12 cellular contexts compared by ENCODE assay signal in genomic region chr2:181203412-181203811, GRCh38.
DNase-seq lines count a peak whose midpoint lies in the region; ATAC-seq and TF ChIP-seq lines count a peak whose summit lies in the region.
"Had no signal": no experiment of that assay in that cellular context is flagged by ENCODE, and none has a peak within 500 bp of the region (broad histone marks: within the 10 kb centered on the region; RNA-seq: fewer than 3 reads in every experiment).

No MANE protein-coding gene starts in this region.

- H3K4me1 ChIP-seq in breast epithelium (no peaks in the 10 kb centered on the region), thyroid gland (no peaks in the 10 kb centered on the region)
- H3K4me1 ChIP-seq in naive thymus-derived CD4-positive, alpha-beta T cell (ENCODE audit: control insufficient read depth in 2 of 2, insufficient read depth in 2 of 2, low read length in 2 of 2), result peaks cover 7 to 10% of the 10 kb centered on the region in 2 donors

- H3K27me3 Mint-ChIP-seq in MCF 10A (ENCODE audit: insufficient read depth, unreplicated experiment), result no peaks in the 10 kb centered on the region
- no peaks in the 10 kb centered on the region for H3K27me3 Mint-ChIP-seq in T-cell
- H3K27me3 Mint-ChIP-seq in naive thymus-derived CD4-positive, alpha-beta T cell, result no peaks in the 10 kb centered on the region
- H3K27me3 Mint-ChIP-seq: activated naive CD8-positive, alpha-beta T cell treated with anti-CD3 and anti-CD28 coated beads, Interleukin-2, amount 50 U/mL, for 24 hours; progenitor cell of endocrine pancreas had no signal

- POLR2A ChIA-PET in MCF 10A (lab: Yijun Ruan, JAX) (no interaction called here), T-cell (lab: Charles Lee) (interaction anchor here in 1 of 2 donors (0.5 to 0.7 kb wide), 2 partner anchors 41 to 81 kb away, joined by 3 to 5 read pairs; no protein-coding TSS in a partner anchor)
- POLR2A ChIA-PET in naive thymus-derived CD4-positive, alpha-beta T cell (lab: Charles Lee), result interaction anchor here (1.4 kb wide), 1 partner anchor 13 kb away, joined by 3 read pairs; no protein-coding TSS in a partner anchor

- no peaks in the 10 kb centered on the region for H3K27me3 ChIP-seq in breast epithelium
- H3K27me3 ChIP-seq in thyroid gland, result no peaks in the 10 kb centered on the region
- no peaks in the 10 kb centered on the region for H3K27me3 ChIP-seq in naive thymus-derived CD4-positive, alpha-beta T cell (ENCODE audit: control insufficient read depth in 2 of 2, insufficient read depth in 2 of 2, low read length in 2 of 2)

- H3K9me3 ChIP-seq in breast epithelium (no peaks in the 10 kb centered on the region), thyroid gland (no peaks in the 10 kb centered on the region)
- H3K9me3 ChIP-seq in naive thymus-derived CD4-positive, alpha-beta T cell (ENCODE audit: control insufficient read depth in 2 of 3, low read length in 3 of 3), result peaks cover 0 to 14% (median 0%) of the 10 kb centered on the region in 3 experiments

- BruUV-seq in MCF 10A (replicated peaks; lab: Mats Ljungman, UMichigan), result no TSS peak

- H3K4me1 Mint-ChIP-seq in MCF 10A (ENCODE audit: insufficient read depth, unreplicated experiment) (peaks cover 7% of the 10 kb centered on the region), T-cell (peaks cover 27 to 35% (median 27%) of the 10 kb centered on the region in 3 donors)
- H3K4me1 Mint-ChIP-seq in naive thymus-derived CD4-positive, alpha-beta T cell, result peaks cover 21 to 34% (median 28%) of the 10 kb centered on the region in 7 donors

- peak; percentile 47 for DNase-seq in MCF 10A (ENCODE audit: unreplicated experiment)
- DNase-seq in breast epithelium (ENCODE audit: low spot score in 2 of 2), result no peak
- DNase-seq in T-cell, result no peak
- peak; percentile 44 for DNase-seq in foreskin melanocyte
- DNase-seq in thyroid gland, result no peak
- no peak for DNase-seq in NCI-H187 (lab: John Stamatoyannopoulos, UW)
- DNase-seq in naive thymus-derived CD4-positive, alpha-beta T cell, result no peak
- DNase-seq: activated naive CD8-positive, alpha-beta T cell treated with anti-CD3 and anti-CD28 coated beads, Interleukin-2, amount 50 U/mL, for 24 hours; NCI-H774 had no signal

- H3K9me3 Mint-ChIP-seq in MCF 10A (ENCODE audit: unreplicated experiment) (no peaks in the 10 kb centered on the region), T-cell (peaks cover 17 to 52% (median 22%) of the 10 kb centered on the region in 3 donors)
- H3K9me3 Mint-ChIP-seq in naive thymus-derived CD4-positive, alpha-beta T cell, result peaks cover 8 to 56% (median 34%) of the 10 kb centered on the region in 11 donors

- H3K36me3 Mint-ChIP-seq in MCF 10A (ENCODE audit: insufficient read depth, unreplicated experiment), result no peaks in the 10 kb centered on the region
- peaks cover 62% of the 10 kb centered on the region for H3K36me3 Mint-ChIP-seq in T-cell
- peaks cover 25 to 81% (median 45%) of the 10 kb centered on the region in 5 donors for H3K36me3 Mint-ChIP-seq in naive thymus-derived CD4-positive, alpha-beta T cell

- H3K27ac Mint-ChIP-seq in MCF 10A (ENCODE audit: low read depth, unreplicated experiment), result no peak overlapping the region
- H3K27ac Mint-ChIP-seq in T-cell, result peak overlapping the region; percentile 11 to 23
- H3K27ac Mint-ChIP-seq in naive thymus-derived CD4-positive, alpha-beta T cell, result no peak overlapping the region
- H3K27ac Mint-ChIP-seq: activated naive CD8-positive, alpha-beta T cell treated with anti-CD3 and anti-CD28 coated beads, Interleukin-2, amount 50 U/mL, for 24 hours; progenitor cell of endocrine pancreas had no signal

- H3K27ac ChIP-seq in breast epithelium, result no peak overlapping the region
- H3K27ac ChIP-seq in thyroid gland, result no peak overlapping the region
- no peak overlapping the region for H3K27ac ChIP-seq in naive thymus-derived CD4-positive, alpha-beta T cell (ENCODE audit: low read depth, low read length)
- H3K27ac ChIP-seq: 22Rv1 had no signal

- H3K4me3 Mint-ChIP-seq in MCF 10A (ENCODE audit: unreplicated experiment) (no peak overlapping the region), T-cell (no peak overlapping the region)
- H3K4me3 Mint-ChIP-seq in naive thymus-derived CD4-positive, alpha-beta T cell, result no peak overlapping the region
- H3K4me3 Mint-ChIP-seq: activated naive CD8-positive, alpha-beta T cell treated with anti-CD3 and anti-CD28 coated beads, Interleukin-2, amount 50 U/mL, for 24 hours had no signal

- no peak for ATAC-seq in T-cell (replicated peaks in 1 of 4)
- ATAC-seq in HG02973 (IDR thresholded peaks at IDR 0.05; ENCODE audit: unreplicated experiment), result no peak
- ATAC-seq in naive thymus-derived CD4-positive, alpha-beta T cell, result no peak
- ATAC-seq: activated naive CD8-positive, alpha-beta T cell treated with anti-CD3 and anti-CD28 coated beads, Interleukin-2, amount 50 U/mL, for 24 hours had no signal

- no peak for TF ChIP-seq POLR2A in breast epithelium (IDR thresholded peaks at IDR 0.05)
- no peak for TF ChIP-seq POLR2A in thyroid gland (IDR thresholded peaks at IDR 0.05)

- CTCF ChIA-PET in MCF 10A (lab: Yijun Ruan, JAX), result interaction anchor here (0.6 kb wide), 1 partner anchor 283 kb away, joined by 3 read pairs; no protein-coding TSS in a partner anchor
- CTCF ChIA-PET in T-cell (lab: Charles Lee), result no interaction called here
- CTCF ChIA-PET in naive thymus-derived CD4-positive, alpha-beta T cell (lab: Charles Lee), result interaction anchor here (0.6 kb wide), 3 partner anchors 21 to 237 kb away, joined by 3 read pairs; no protein-coding TSS in a partner anchor

- H3K36me3 ChIP-seq in breast epithelium, result no peaks in the 10 kb centered on the region
- no peaks in the 10 kb centered on the region for H3K36me3 ChIP-seq in thyroid gland
- H3K36me3 ChIP-seq in naive thymus-derived CD4-positive, alpha-beta T cell (ENCODE audit: control insufficient read depth in 2 of 3, insufficient read depth in 3 of 3, low read length in 3 of 3), result no peaks in the 10 kb centered on the region

- H3K4me3 ChIP-seq in breast epithelium (no peak overlapping the region), thyroid gland (replicated peaks in 1 of 3) (no peak overlapping the region)
- no peak overlapping the region for H3K4me3 ChIP-seq in naive thymus-derived CD4-positive, alpha-beta T cell (ENCODE audit: low read length)

- intact Hi-C loops in MCF 10A (cut with micrococcal nuclease) (no loop called here), breast epithelium (cut with DNase I; ENCODE audit: low total_unique reads) (no loop called here), thyroid gland (cut with DNase I) (no loop called here)
- intact Hi-C loops in naive thymus-derived CD4-positive, alpha-beta T cell (cut with micrococcal nuclease), result no loop called here

- TF ChIP-seq CTCF in MCF 10A (IDR thresholded peaks at IDR 0.05; ENCODE audit: unreplicated experiment) (no peak), breast epithelium (IDR thresholded peaks at IDR 0.05) (no peak), thyroid gland (IDR thresholded peaks at IDR 0.05) (no peak)

Comparison
In these comparisons a context has a peak if more than half of its experiments do, and no peak if none do; other contexts are left out.
1. DNase-seq: peak in MCF 10A (single experiment) and foreskin melanocyte (single experiment); none in breast epithelium (0 of 2), T-cell (0 of 34), thyroid gland (0 of 2), NCI-H187 (0 of 2) and naive thymus-derived CD4-positive, alpha-beta T cell (0 of 9).
2. H3K27ac Mint-ChIP-seq: peak in T-cell (2 of 2); none in MCF 10A (single experiment) and naive thymus-derived CD4-positive, alpha-beta T cell (0 of 9).
3. CTCF ChIA-PET loops: an anchor here in MCF 10A (0.6 kb wide) and naive thymus-derived CD4-positive, alpha-beta T cell (0.6 kb wide); none called in T-cell.